35 cellular contexts compared by ENCODE assay signal in the genomic region with DNA sequence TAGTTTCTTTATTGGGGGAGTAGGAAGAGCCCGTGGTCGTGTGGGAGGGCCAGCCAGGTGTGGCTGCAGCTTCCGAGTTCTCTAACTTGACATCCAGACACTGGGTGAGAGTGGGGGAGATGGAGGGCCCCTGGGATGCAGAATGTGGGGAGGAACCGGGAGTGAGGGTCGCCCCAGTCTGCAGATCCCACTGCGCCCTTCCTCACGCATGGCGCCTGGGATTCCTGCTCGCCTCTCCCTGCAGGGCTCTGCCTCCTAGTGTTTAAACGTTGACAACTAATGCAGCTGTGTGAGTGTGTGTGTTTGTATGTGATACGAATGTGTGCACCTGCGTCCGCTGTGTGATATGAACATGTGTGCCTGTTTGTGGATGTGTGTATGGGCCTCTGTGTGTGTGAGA. TPM values are rescaled to one million over a fixed set of nuclear protein-coding genes. Genes with fewer than 3 reads are reported as not detected.
"Had no signal": no experiment of that assay in that cellular context is flagged by ENCODE, and none has a peak within 500 bp of the region (broad histone marks: within the 10 kb centered on the region; RNA-seq: fewer than 3 reads in every experiment).

No MANE protein-coding gene starts in this region.

- H3K27me3 Mint-ChIP-seq: activated CD4-positive, alpha-beta memory T cell treated with anti-CD3 and anti-CD28 coated beads for 36 hours; activated CD4-positive, alpha-beta T cell treated with anti-CD3 and anti-CD28 coated beads, Interleukin-2, amount 10 ng/mL, durations not matched to agents 24 days and 14 days; activated naive CD4-positive, alpha-beta T cell treated with anti-CD3 and anti-CD28 coated beads, Interleukin-2, amount 10 ng/mL, durations not matched to agents 7 days and 5 days; dendritic cell treated with granulocyte-macrophage colony-stimulating factor and Interleukin-4, amounts not matched to agents 40 ng/mL and 50 ng/mL, for 4 days; stimulated activated naive B cell treated with anti-CD40 and anti-IgM and Interleukin-4, amounts not matched to agents 10 μg/mL and 1 μg/mL and 100 μg/mL, for 72 hours had no signal

- H3K27ac ChIP-seq: brain microvascular endothelial cell, epithelial cell of prostate, gastrocnemius medialis, parathyroid adenoma, psoas muscle, suprapubic skin, tibial artery had no signal

- H3K4me1 ChIP-seq: gastrocnemius medialis, parathyroid adenoma, psoas muscle, suprapubic skin, tibial artery had no signal

- H3K79me2 ChIP-seq: parathyroid adenoma had no signal

- ATAC-seq: activated CD4-positive, CD25-positive, alpha-beta regulatory T cell treated with anti-CD3 and anti-CD28 coated beads, Interleukin-2, amount 50 U/mL, for 24 hours; gastrocnemius medialis; naive thymus-derived CD4-positive, alpha-beta T cell; psoas muscle; stimulated activated naive B cell treated with anti-CD40 and anti-IgM and Interleukin-4, amounts not matched to agents 10 μg/mL and 1 μg/mL and 100 μg/mL, for 72 hours; T-cell had no signal

- H3K4me1 Mint-ChIP-seq: activated CD4-positive, alpha-beta T cell treated with anti-CD3 and anti-CD28 coated beads, Interleukin-2, amount 10 ng/mL, durations not matched to agents 24 days and 14 days; activated naive CD4-positive, alpha-beta T cell treated with anti-CD3 and anti-CD28 coated beads, Interleukin-2, amount 10 ng/mL, durations not matched to agents 7 days and 5 days; naive thymus-derived CD4-positive, alpha-beta T cell; stimulated activated naive B cell treated with anti-CD40 and anti-IgM and Interleukin-4, amounts not matched to agents 10 μg/mL and 1 μg/mL and 100 μg/mL, for 72 hours; T-cell had no signal

- DNase-seq: activated CD4-positive, alpha-beta memory T cell treated with anti-CD3 and anti-CD28 coated beads for 36 hours; activated CD4-positive, alpha-beta T cell treated with anti-CD3 and anti-CD28 coated beads, Interleukin-2, amount 10 ng/mL, durations not matched to agents 24 days and 14 days; activated CD8-positive, alpha-beta memory T cell treated with anti-CD3 and anti-CD28 coated beads, Interleukin-2, amount 50 U/mL, for 4 hours; activated effector memory CD4-positive, alpha-beta T cell treated with anti-CD3 and anti-CD28 coated beads, Interleukin-2, amount 50 U/mL, for 16 hours; activated naive CD4-positive, alpha-beta T cell treated with anti-CD3 and anti-CD28 coated beads, Interleukin-2, amount 10 ng/mL, durations not matched to agents 7 days and 5 days; activated T-cell treated with anti-CD3 and anti-CD28 coated beads, Interleukin-2, amount 50 U/mL, for 1 hour; amniotic stem cell; brain microvascular endothelial cell; central memory CD4-positive, alpha-beta T cell; effector CD4-positive, alpha-beta T cell; gastrocnemius medialis; glutamatergic neuron; mammary epithelial cell; midbrain; naive thymus-derived CD4-positive, alpha-beta T cell; nucleus accumbens; psoas muscle; stimulated activated CD4-positive, alpha-beta T cell treated with anti-CD3 and anti-CD28 coated beads, Interleukin-15, amount 100 ng/mL, for 24 hours; stimulated activated CD4-positive, alpha-beta T cell treated with anti-CD3 and anti-CD28 coated beads, Interleukin-2, amount 100 ng/mL, for 24 hours; stimulated activated naive B cell treated with anti-CD40 and anti-IgM and Interleukin-4, amounts not matched to agents 10 μg/mL and 1 μg/mL and 100 μg/mL, for 72 hours; T-cell; tibial artery had no signal

- H3K36me3 Mint-ChIP-seq: activated CD4-positive, alpha-beta memory T cell treated with anti-CD3 and anti-CD28 coated beads for 36 hours; activated naive CD4-positive, alpha-beta T cell treated with anti-CD3 and anti-CD28 coated beads, Interleukin-2, amount 10 ng/mL, durations not matched to agents 7 days and 5 days; naive thymus-derived CD4-positive, alpha-beta T cell; stimulated activated naive B cell treated with anti-CD40 and anti-IgM and Interleukin-4, amounts not matched to agents 10 μg/mL and 1 μg/mL and 100 μg/mL, for 72 hours; T-cell had no signal

- H3K36me3 ChIP-seq: brain microvascular endothelial cell, gastrocnemius medialis, suprapubic skin, tibial artery had no signal

- FAIRE-seq: astrocyte, endometrium, islet of Langerhans had no signal

- H2AFZ ChIP-seq: parathyroid adenoma had no signal

- H3K27me3 ChIP-seq: brain microvascular endothelial cell, gastrocnemius medialis had no signal

- H3K4me3 Mint-ChIP-seq: activated CD4-positive, alpha-beta memory T cell treated with anti-CD3 and anti-CD28 coated beads for 36 hours; activated CD4-positive, alpha-beta T cell treated with anti-CD3 and anti-CD28 coated beads, Interleukin-2, amount 10 ng/mL, durations not matched to agents 24 days and 14 days; activated naive CD4-positive, alpha-beta T cell treated with anti-CD3 and anti-CD28 coated beads, Interleukin-2, amount 10 ng/mL, durations not matched to agents 7 days and 5 days; activated T-helper 1 cell treated with anti-CD3 and anti-CD28 coated beads, Interleukin-12 subunit alpha, Interleukin-12 subunit beta, Interleukin-2, Interleukin-4 antibody, amounts not matched to agents 30 ng/mL and 10 ng/mL and 1 ng/mL, durations not matched to agents 14 hours and 24 hours and 36 hours; dendritic cell treated with granulocyte-macrophage colony-stimulating factor and Interleukin-4, amounts not matched to agents 40 ng/mL and 50 ng/mL, for 4 days; naive thymus-derived CD4-positive, alpha-beta T cell; stimulated activated naive B cell treated with anti-CD40 and anti-IgM and Interleukin-4, amounts not matched to agents 10 μg/mL and 1 μg/mL and 100 μg/mL, for 72 hours; T-cell had no signal

- H3K9me3 ChIP-seq: gastrocnemius medialis, psoas muscle, suprapubic skin had no signal

- H3K4me3 ChIP-seq: gastrocnemius medialis, psoas muscle, suprapubic skin, tibial artery had no signal

- H3K27ac Mint-ChIP-seq: activated CD4-positive, alpha-beta memory T cell treated with anti-CD3 and anti-CD28 coated beads for 36 hours; activated CD4-positive, alpha-beta T cell treated with anti-CD3 and anti-CD28 coated beads, Interleukin-2, amount 10 ng/mL, durations not matched to agents 24 days and 14 days; activated naive CD4-positive, alpha-beta T cell treated with anti-CD3 and anti-CD28 coated beads, Interleukin-2, amount 10 ng/mL, durations not matched to agents 7 days and 5 days; activated T-helper 1 cell treated with anti-CD3 and anti-CD28 coated beads, Interleukin-12 subunit alpha, Interleukin-12 subunit beta, Interleukin-2, Interleukin-4 antibody, amounts not matched to agents 30 ng/mL and 10 ng/mL and 1 ng/mL, durations not matched to agents 14 hours and 24 hours and 36 hours; dendritic cell treated with granulocyte-macrophage colony-stimulating factor and Interleukin-4, amounts not matched to agents 40 ng/mL and 50 ng/mL, for 4 days; naive thymus-derived CD4-positive, alpha-beta T cell; stimulated activated naive B cell treated with anti-CD40 and anti-IgM and Interleukin-4, amounts not matched to agents 10 μg/mL and 1 μg/mL and 100 μg/mL, for 72 hours; T-cell had no signal

- H3K9ac ChIP-seq: parathyroid adenoma had no signal

- H3K9me3 Mint-ChIP-seq: activated CD4-positive, alpha-beta memory T cell treated with anti-CD3 and anti-CD28 coated beads for 36 hours; activated naive CD4-positive, alpha-beta T cell treated with anti-CD3 and anti-CD28 coated beads, Interleukin-2, amount 10 ng/mL, durations not matched to agents 7 days and 5 days; dendritic cell treated with granulocyte-macrophage colony-stimulating factor and Interleukin-4, amounts not matched to agents 40 ng/mL and 50 ng/mL, for 4 days had no signal

RNA-seq across cellular contexts. Expression of gene FZD10, which starts 34.6 kb away (rescaled TPM):
- total RNA-seq: activated CD4-positive, alpha-beta memory T cell treated with anti-CD3 and anti-CD28 coated beads for 36 hours; activated CD4-positive, alpha-beta T cell treated with anti-CD3 and anti-CD28 coated beads, Interleukin-2, amount 10 ng/mL, durations not matched to agents 24 days and 14 days; activated CD8-positive, alpha-beta memory T cell treated with anti-CD3 and anti-CD28 coated beads for 36 hours; activated T-helper 1 cell treated with anti-CD3 and anti-CD28 coated beads, Interleukin-12 subunit alpha, Interleukin-12 subunit beta, Interleukin-2, Interleukin-4 antibody, amounts not matched to agents 30 ng/mL and 10 ng/mL and 1 ng/mL, durations not matched to agents 14 hours and 24 hours and 36 hours; astrocyte; liver; naive thymus-derived CD4-positive, alpha-beta T cell; T-cell; T-helper 2 cell treated with Interferon-gamma antibody and Interleukin-4, amounts not matched to agents 100 ng/mL and 5 ng/mL, for 36 hours had no signal
- polyA plus RNA-seq: mammary epithelial cell; naive thymus-derived CD4-positive, alpha-beta T cell; neural cell had no signal
